In the genomic region with DNA sequence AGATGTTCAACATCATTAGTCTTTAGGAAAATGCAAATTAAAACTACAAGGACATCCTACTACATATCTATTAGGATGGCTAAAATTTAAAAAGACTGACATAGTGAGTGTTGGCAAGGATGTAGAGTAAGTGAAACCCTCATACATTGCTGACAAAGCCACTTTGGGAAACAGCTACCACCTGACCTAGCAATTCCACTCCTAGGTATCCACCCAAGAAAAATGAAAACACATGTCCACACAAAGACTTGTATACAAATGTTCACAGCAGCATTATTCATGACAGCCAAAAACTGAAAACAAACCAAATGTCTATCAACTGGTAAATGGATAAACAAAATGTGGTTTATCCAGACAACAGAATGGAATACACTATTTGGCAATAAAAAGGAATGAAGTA, we compare ENCODE assay signal across 17 cellular contexts.
"Had no signal": no experiment of that assay in that cellular context is flagged by ENCODE, and none has a peak within 500 bp of the region (broad histone marks: within the 10 kb centered on the region; RNA-seq: fewer than 3 reads in every experiment).

No MANE protein-coding gene starts in this region.

- H3K27me3 ChIP-seq: MG63, SJSA1 had no signal

- H3K27ac ChIP-seq: SJSA1, SK-N-MC had no signal

- H3K36me3 ChIP-seq: MG63, SJSA1 had no signal

- FAIRE-seq: HepG2, RCC 7860 had no signal

- H3K4me3 ChIP-seq: MG63, SJSA1, SK-N-MC had no signal

- DNase-seq: IMR-90, KG1, MG63, NCI-H1105 treated with DMSO at 0.1 percent for 48 hours, NCI-H1417 treated with DMSO at 0.1 percent for 48 hours, NCI-H146, NCI-H1694 treated with DMSO at 0.1 percent for 48 hours, NCI-H2107, NCI-H2227 treated with DMSO at 0.1 percent for 48 hours, NCI-H526 treated with DMSO at 0.1 percent for 48 hours, NCI-H774, Right ventricle myocardium superior, SIG-M5 had no signal
